1 cellular context compared by ENCODE assay signal in the genomic region with DNA sequence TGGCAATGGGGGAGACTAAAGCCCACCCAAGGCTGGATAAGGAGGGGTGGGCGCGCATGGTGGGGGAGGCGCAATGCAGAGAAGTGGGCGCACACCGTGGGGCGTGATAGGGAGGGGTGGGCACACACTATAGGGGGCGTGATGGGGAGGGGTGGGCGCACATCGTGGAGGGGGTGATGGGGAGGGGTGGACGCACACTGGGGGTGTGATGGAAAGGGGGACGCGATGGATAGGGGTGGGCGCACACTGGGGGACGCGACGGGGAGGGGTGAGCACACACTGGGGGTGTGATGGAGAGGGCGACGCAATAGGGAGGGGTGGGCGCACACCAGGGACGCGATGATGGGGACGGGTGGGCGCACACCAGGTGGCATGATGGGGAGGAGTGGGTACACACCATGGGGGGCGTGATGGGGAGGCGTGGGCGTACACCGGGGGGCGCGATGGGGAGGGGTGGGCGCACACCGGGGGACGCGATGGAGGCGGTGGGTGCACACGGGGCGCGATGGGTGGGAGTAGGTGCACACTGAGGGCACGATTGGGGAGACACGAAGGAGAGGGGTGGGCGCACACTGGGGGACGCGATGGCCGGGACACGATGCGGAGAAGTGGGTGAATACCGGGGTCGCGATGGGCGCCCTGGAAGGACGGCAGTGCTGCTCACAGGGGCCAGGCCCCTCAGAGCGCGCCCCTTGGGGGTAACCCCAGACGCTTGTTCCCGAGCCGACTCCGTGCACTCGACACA.
TF ChIP-seq lines count a peak whose summit lies in the region.

No MANE protein-coding gene starts in this region.

TF ChIP-seq in GM12878, 131 proteins besides CTCF, POLR2A, EP300 and RAD21:
- TF ChIP-seq IRF4 (IDR thresholded peaks at IDR 0.05; ENCODE audit: low read depth, low read length) (no peak), JUNB (IDR thresholded peaks at IDR 0.05) (no peak), HDGF (IDR thresholded peaks at IDR 0.05) (0 out of 2 replicates have a peak, but pooled peaks have one; percentile 51), RELA (IDR thresholded peaks at IDR 0.05; ENCODE audit: borderline replicate concordance, partially characterized antibody) (no peak), CREM (IDR thresholded peaks at IDR 0.05; ENCODE audit: low read depth) (no peak), STAT3 (IDR thresholded peaks at IDR 0.05; ENCODE audit: low read depth, low read length) (no peak), LARP7 (IDR thresholded peaks at IDR 0.05) (0 out of 2 replicates have a peak, but pooled peaks have one; percentile 25), BRCA1 (IDR thresholded peaks at IDR 0.05; ENCODE audit: low read depth, low read length) (no peak), WRNIP1 (IDR thresholded peaks at IDR 0.05; ENCODE audit: borderline replicate concordance, low read depth, low read length) (no peak), SP1 (IDR thresholded peaks at IDR 0.05; ENCODE audit: low read depth, low read length) (no peak)
